ENCODE assay signal across 1 cellular context in genomic region chr11:122882809-122883681, GRCh38.
TF ChIP-seq lines count a peak whose summit lies in the region.

No MANE protein-coding gene starts in this region.

TF ChIP-seq in H1, 55 proteins besides CTCF, POLR2A, EP300 and RAD21:
- TF ChIP-seq RBBP5 (IDR thresholded peaks at IDR 0.05; ENCODE audit: borderline replicate concordance, low read depth, low read length) (peak; percentile 49; the same call in 1 of the 2 replicates), SIN3A (conservative IDR thresholded peaks at IDR 0.05 in 1 of 2, IDR thresholded peaks at IDR 0.05 in 1 of 2; ENCODE audit: low read depth in 1 of 2, low read length in 2 of 2) (0 out of 4 replicates have a peak, but pooled peaks of 1 of the 2 experiments have one; percentile 50), E2F6 (IDR thresholded peaks at IDR 0.05) (peak; percentile 33; the same call in 1 of the 2 replicates), SIX5 (IDR thresholded peaks at IDR 0.05; ENCODE audit: low read depth, low read length) (no peak), PHF8 (conservative IDR thresholded peaks at IDR 0.05; ENCODE audit: low read depth, low read length) (peak; percentile 39; the same call in 1 of the 2 replicates), BRCA1 (IDR thresholded peaks at IDR 0.05; ENCODE audit: low read depth, low read length) (no peak), EGR1 (IDR thresholded peaks at IDR 0.05; ENCODE audit: borderline replicate concordance, low read depth, low read length) (no peak), YY1 (IDR thresholded peaks at IDR 0.05; ENCODE audit: low read depth, low read length) (peak; percentile 51; the same call in 1 of the 2 replicates), CTBP2 (IDR thresholded peaks at IDR 0.05; ENCODE audit: borderline replicate concordance, insufficient read depth, insufficient read length, low read length) (no peak), KDM4A (IDR thresholded peaks at IDR 0.05; ENCODE audit: low read depth, low read length, severe bottlenecking) (peak; percentile 71), ASH2L (IDR thresholded peaks at IDR 0.05; ENCODE audit: low read length) (peak; percentile 49), CREB1 (IDR thresholded peaks at IDR 0.05) (no peak), SAP30 (IDR thresholded peaks at IDR 0.05; ENCODE audit: insufficient read depth, insufficient replicate concordance, low read length) (peak; percentile 60), TCF12 (IDR thresholded peaks at IDR 0.05; ENCODE audit: low read depth, low read length) (no peak), TAF1 (IDR thresholded peaks at IDR 0.05; ENCODE audit: low read depth, low read length) (0 out of 2 replicates have a peak, but pooled peaks have one; percentile 19), KDM5A (IDR thresholded peaks at IDR 0.05; ENCODE audit: low read length) (no peak), CHD1 (IDR thresholded peaks at IDR 0.05; ENCODE audit: low read depth, low read length) (no peak), BACH1 (IDR thresholded peaks at IDR 0.05; ENCODE audit: low read length) (no peak), HDAC2 (IDR thresholded peaks at IDR 0.05; ENCODE audit: borderline replicate concordance in 1 of 2, low read depth in 2 of 2, low read length in 2 of 2) (0 out of 4 replicates have a peak, but pooled peaks of 1 of the 2 experiments have one; percentile 39), HDAC6 (IDR thresholded peaks at IDR 0.05; ENCODE audit: low read depth, low read length) (no peak)
